In genomic region chr2:137009953-137010352, GRCh38 we compare ENCODE assay signal across 26 cellular contexts.
"Had no signal": no experiment of that assay in that cellular context is flagged by ENCODE, and none has a peak within 500 bp of the region (broad histone marks: within the 10 kb centered on the region; RNA-seq: fewer than 3 reads in every experiment).

No MANE protein-coding gene starts in this region.

- H3K9me3 ChIP-seq: colonic mucosa, esophagus squamous epithelium, gastrocnemius medialis, heart right ventricle, left lung, lower lobe of right lung, mucosa of descending colon had no signal

- FAIRE-seq: endometrium, islet of Langerhans, keratinocyte had no signal

- H3K4me3 ChIP-seq: colonic mucosa, esophagus squamous epithelium, gastrocnemius medialis, heart right ventricle, left lung, lower lobe of right lung, mucosa of descending colon had no signal

- H3K27me3 ChIP-seq: colonic mucosa, esophagus squamous epithelium, gastrocnemius medialis, heart right ventricle, left lung had no signal

- H3K36me3 ChIP-seq: colonic mucosa, esophagus squamous epithelium, gastrocnemius medialis, heart right ventricle, left lung, lower lobe of right lung had no signal

- ATAC-seq: effector memory CD8-positive, alpha-beta T cell; esophagus mucosa; gastrocnemius medialis; heart right ventricle; left cardiac atrium; left lung; left ventricle myocardium superior; lower lobe of right lung; mucosa of descending colon had no signal

- DNase-seq: colonic mucosa; cortex of kidney; effector CD8-positive, alpha-beta T cell; effector memory CD8-positive, alpha-beta T cell; endodermal cell; erythroblast; esophagus squamous epithelium; foreskin fibroblast; foreskin melanocyte; gastrocnemius medialis; glutamatergic neuron; head of caudate nucleus; heart right ventricle; hippocampal formation; left cardiac atrium; left lung; left ventricle myocardium superior; lower lobe of right lung; mesenchymal stem cell; mucosa of descending colon; naive B cell had no signal

- H3K27ac ChIP-seq: colonic mucosa, epithelial cell of prostate, esophagus squamous epithelium, gastrocnemius medialis, heart right ventricle, left lung, lower lobe of right lung had no signal

- H3K4me1 ChIP-seq: colonic mucosa, esophagus squamous epithelium, gastrocnemius medialis, heart right ventricle, left lung, lower lobe of right lung had no signal
